11 cellular contexts compared by ENCODE assay signal in the genomic region with DNA sequence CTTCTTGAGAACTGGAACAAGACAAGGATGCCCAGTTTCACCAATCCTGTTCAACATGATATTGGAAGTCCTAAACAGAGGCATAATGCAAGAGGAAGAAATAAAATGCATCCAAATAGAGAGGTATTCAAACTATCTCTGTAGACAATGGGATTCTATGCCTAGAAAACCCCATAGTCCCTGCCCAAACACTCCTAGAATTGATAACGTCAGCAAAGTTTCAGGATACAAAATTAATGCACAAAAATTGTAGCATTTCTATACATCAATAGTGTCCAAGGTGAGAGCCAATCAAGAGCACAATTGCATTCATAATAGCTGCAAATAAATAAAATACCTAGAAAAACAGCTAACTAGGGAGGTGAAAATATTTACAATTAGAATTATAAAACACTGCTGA.
"Had no signal": no experiment of that assay in that cellular context is flagged by ENCODE, and none has a peak within 500 bp of the region (broad histone marks: within the 10 kb centered on the region; RNA-seq: fewer than 3 reads in every experiment).

No MANE protein-coding gene starts in this region.

- H3K4me1 ChIP-seq: HAP-1 had no signal

- H3K4me2 ChIP-seq: GM23338 had no signal

- FAIRE-seq: H1, H54 had no signal

- H3K36me3 ChIP-seq: HAP-1 had no signal

- H3K4me3 ChIP-seq: GM23248, GM23338, HAP-1 had no signal

- H2AFZ ChIP-seq: GM23248, GM23338 had no signal

- H3K9ac ChIP-seq: GM23248 had no signal

- DNase-seq: GM23248, GOT3, H7, H9, HCEC 1CT, HFFc6 had no signal

- ATAC-seq: GM23338, HCT116 had no signal

- H3K27ac ChIP-seq: GM23248 had no signal

- H3K9me3 ChIP-seq: HAP-1 had no signal
